ENCODE assay signal across 9 cellular contexts in genomic region chr17:82298538-82299421, GRCh38. TPM values are rescaled to one million over a fixed set of nuclear protein-coding genes. Genes with fewer than 3 reads are reported as not detected.
DNase-seq lines count a peak whose midpoint lies in the region; ATAC-seq, FAIRE-seq and TF ChIP-seq lines count a peak whose summit lies in the region.
"Had no signal": no experiment of that assay in that cellular context is flagged by ENCODE, and none has a peak within 500 bp of the region (broad histone marks: within the 10 kb centered on the region; RNA-seq: fewer than 3 reads in every experiment).

No MANE protein-coding gene starts in this region.

- H3K4me2 ChIP-seq in neural progenitor cell, result no peak overlapping the region

- no peak overlapping the region for H2AFZ ChIP-seq in neural progenitor cell (replicated peaks)

- H3K4me1 Mint-ChIP-seq in neural progenitor cell, result peaks cover 42% of the 10 kb centered on the region

- DNase-seq in AG10803 (ENCODE audit: low read depth) (no peak), LNCaP clone FGC (ENCODE audit: low read depth) (no peak), bronchial epithelial cell (ENCODE audit: low read depth) (no peak), neural progenitor cell (ENCODE audit: low spot score) (no peak), urothelium cell line (ENCODE audit: low spot score) (no peak), GM19240 (ENCODE audit: insufficient read length, low spot score) (no peak)
- DNase-seq in stimulated activated CD4-positive, alpha-beta T cell treated with anti-CD3 and anti-CD28 coated beads, Interleukin-12 subunit alpha, Interleukin-12 subunit beta, amount 100 ng/mL, for 4 hours, result no peak
- DNase-seq: glutamatergic neuron had no signal

- no peaks in the 10 kb centered on the region for H3K9me3 ChIP-seq in neural progenitor cell (ENCODE audit: low read depth)

- H3K27me3 ChIP-seq in bronchial epithelial cell (ENCODE audit: control insufficient read depth, insufficient read depth, low read length) (no peaks in the 10 kb centered on the region), neural progenitor cell (peaks cover 27% of the 10 kb centered on the region)

- no peaks in the 10 kb centered on the region for H3K36me3 Mint-ChIP-seq in neural progenitor cell

- no peaks in the 10 kb centered on the region for H3K9me3 Mint-ChIP-seq in neural progenitor cell

- H3K27ac Mint-ChIP-seq in neural progenitor cell, result no peak overlapping the region

- peaks cover 10% of the 10 kb centered on the region for H3F3A ChIP-seq in neural progenitor cell (ENCODE audit: low read depth)

- H3K36me3 ChIP-seq in bronchial epithelial cell (ENCODE audit: control insufficient read depth, insufficient read depth, low read length), result no peaks in the 10 kb centered on the region
- no peaks in the 10 kb centered on the region for H3K36me3 ChIP-seq in neural progenitor cell

- ATAC-seq in HG03520 (IDR thresholded peaks at IDR 0.05; ENCODE audit: unreplicated experiment), result no peak

- peaks cover 3% of the 10 kb centered on the region for H4K20me1 ChIP-seq in neural progenitor cell (ENCODE audit: low read depth)

- no peak overlapping the region for H3K9ac ChIP-seq in neural progenitor cell

- H3K79me2 ChIP-seq in neural progenitor cell (ENCODE audit: low read depth), result no peaks in the 10 kb centered on the region

- peaks cover 10% of the 10 kb centered on the region for H3K4me1 ChIP-seq in neural progenitor cell

- no peak for TF ChIP-seq CTCF in AG10803 (conservative IDR thresholded peaks at IDR 0.05; ENCODE audit: low read length)
- TF ChIP-seq CTCF in LNCaP clone FGC (IDR thresholded peaks at IDR 0.05; ENCODE audit: control insufficient read depth, extremely low read depth, insufficient read depth), result no peak
- TF ChIP-seq CTCF in bronchial epithelial cell (IDR thresholded peaks at IDR 0.05; ENCODE audit: insufficient read depth, low read length, severe bottlenecking), result no peak
- no peak for TF ChIP-seq CTCF in neural progenitor cell (IDR thresholded peaks at IDR 0.05)

- H3K4me3 ChIP-seq in AG10803 (ENCODE audit: low read length), result peak overlapping the region; percentile 59
- H3K4me3 ChIP-seq in LNCaP clone FGC (ENCODE audit: low read depth, low read length), result peak overlapping the region; percentile 45
- H3K4me3 ChIP-seq in bronchial epithelial cell (ENCODE audit: low read depth, low read length), result peak overlapping the region; percentile 37
- no peak overlapping the region for H3K4me3 ChIP-seq in neural progenitor cell

- peak overlapping the region; percentile 43 for H3K4me3 Mint-ChIP-seq in neural progenitor cell

- H3K27ac ChIP-seq in neural progenitor cell, result no peak overlapping the region

- H3K27me3 Mint-ChIP-seq in neural progenitor cell (ENCODE audit: insufficient read depth, low read depth), result peaks cover 6% of the 10 kb centered on the region

- no peak for FAIRE-seq in bronchial epithelial cell (lab: Jason Lieb, UNC)
- FAIRE-seq in urothelium cell line (lab: Jason Lieb, UNC), result no peak

RNA-seq across cellular contexts. Expression of gene CD7, which starts 18.6 kb away (rescaled TPM):
- total RNA-seq in bronchial epithelial cell, result not detected in 2 replicates
- 0.62 TPM in 1 of 2 replicates, not detected in the other for total RNA-seq in neural progenitor cell (ENCODE audit: low replicate concordance)

RNA-seq across cellular contexts. Expression of gene CSNK1D, which starts 25.3 kb away (rescaled TPM):
- total RNA-seq in bronchial epithelial cell, result 64.9 and 72.4 TPM in 2 replicates
- 41.5 and 60.7 TPM in 2 replicates for total RNA-seq in neural progenitor cell (ENCODE audit: low replicate concordance)

RNA-seq across cellular contexts. Expression of gene SECTM1, which starts 34.8 kb away (rescaled TPM):
- total RNA-seq in bronchial epithelial cell (1.3 and 3.7 TPM in 2 replicates), neural progenitor cell (ENCODE audit: low replicate concordance) (0.12 TPM in 1 of 2 replicates, not detected in the other)
